26 cellular contexts compared by ENCODE assay signal in the genomic region with DNA sequence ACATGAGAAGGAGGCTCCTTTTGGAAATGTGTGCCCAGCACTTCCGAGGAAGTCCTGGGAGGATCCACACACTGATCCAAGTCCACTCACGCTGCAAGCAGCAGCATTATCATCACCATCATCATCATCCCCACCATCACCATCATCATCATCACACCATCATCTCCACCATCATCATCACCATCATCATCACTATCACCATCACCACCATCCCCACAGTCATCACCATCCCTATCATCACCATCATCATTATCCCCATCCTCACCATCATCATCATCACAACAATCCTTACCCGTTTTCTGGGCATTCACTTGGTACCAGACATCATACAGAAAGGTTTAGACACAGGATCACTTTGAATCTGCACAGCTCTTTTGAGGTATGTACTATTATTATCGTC.
"Had no signal": no experiment of that assay in that cellular context is flagged by ENCODE, and none has a peak within 500 bp of the region (broad histone marks: within the 10 kb centered on the region; RNA-seq: fewer than 3 reads in every experiment).

No MANE protein-coding gene starts in this region.

- H3K4me3 ChIP-seq: adrenal gland, SJCRH30 had no signal

- H3K9me3 ChIP-seq: adrenal gland, SJCRH30, SK-N-SH had no signal

- DNase-seq: activated CD4-positive, alpha-beta memory T cell treated with anti-CD3 and anti-CD28 coated beads, Interleukin-2, amount 10 ng/mL, durations not matched to agents 7 days and 5 days; activated CD4-positive, alpha-beta T cell treated with anti-CD3 and anti-CD28 coated beads, Interleukin-2, amount 10 ng/mL, durations not matched to agents 7 days and 5 days; activated CD4-positive, CD25-positive, alpha-beta regulatory T cell; activated gamma-delta T cell; activated naive CD4-positive, alpha-beta T cell treated with anti-CD3 and anti-CD28 coated beads for 36 hours; activated naive CD8-positive, alpha-beta T cell treated with anti-CD3 and anti-CD28 coated beads, Interleukin-2, amount 10 ng/mL, durations not matched to agents 7 days and 5 days; activated T-cell treated with anti-CD3 and anti-CD28 coated beads for 4 hours; activated T-cell treated with anti-CD3 and anti-CD28 coated beads, Interleukin-2, amount 50 U/mL, for 48 hours; adrenal gland; NCI-H1092; NCI-H1417; NCI-H1930; NCI-H2171; NCI-H2227 treated with DMSO at 0.1 percent for 48 hours; NCI-H446 treated with DMSO at 0.1 percent for 48 hours; NCI-H526 treated with DMSO at 0.1 percent for 48 hours; NK-92 treated with Interleukin-12 subunit alpha and Interleukin-12 subunit beta, amount 100 ng/mL, for 24 hours; Right ventricle myocardium superior; RPMI8226; SJCRH30; SK-N-SH had no signal

- H3K27me3 Mint-ChIP-seq: activated CD4-positive, alpha-beta memory T cell treated with anti-CD3 and anti-CD28 coated beads, Interleukin-2, amount 10 ng/mL, durations not matched to agents 7 days and 5 days; activated CD4-positive, alpha-beta T cell treated with anti-CD3 and anti-CD28 coated beads, Interleukin-2, amount 10 ng/mL, durations not matched to agents 7 days and 5 days; activated naive CD8-positive, alpha-beta T cell treated with anti-CD3 and anti-CD28 coated beads, Interleukin-2, amount 10 ng/mL, durations not matched to agents 7 days and 5 days; activated T-helper 17 cell treated with anti-CD3 and anti-CD28 coated beads, Interleukin-2, amount 50 U/mL, for 72 hours had no signal

- H3K9me3 Mint-ChIP-seq: activated CD4-positive, alpha-beta memory T cell treated with anti-CD3 and anti-CD28 coated beads, Interleukin-2, amount 10 ng/mL, durations not matched to agents 7 days and 5 days; activated CD4-positive, alpha-beta T cell treated with anti-CD3 and anti-CD28 coated beads, Interleukin-2, amount 10 ng/mL, durations not matched to agents 7 days and 5 days; activated naive CD4-positive, alpha-beta T cell treated with anti-CD3 and anti-CD28 coated beads for 36 hours had no signal

- ATAC-seq: Panc1 had no signal

- H3K27ac Mint-ChIP-seq: activated CD4-positive, alpha-beta memory T cell treated with anti-CD3 and anti-CD28 coated beads, Interleukin-2, amount 10 ng/mL, durations not matched to agents 7 days and 5 days; activated CD4-positive, alpha-beta T cell treated with anti-CD3 and anti-CD28 coated beads, Interleukin-2, amount 10 ng/mL, durations not matched to agents 7 days and 5 days; activated naive CD4-positive, alpha-beta T cell treated with anti-CD3 and anti-CD28 coated beads for 36 hours; activated naive CD8-positive, alpha-beta T cell treated with anti-CD3 and anti-CD28 coated beads, Interleukin-2, amount 10 ng/mL, durations not matched to agents 7 days and 5 days; activated T-helper 17 cell treated with anti-CD3 and anti-CD28 coated beads, Interleukin-2, amount 50 U/mL, for 72 hours had no signal

- H3K4me1 Mint-ChIP-seq: activated naive CD8-positive, alpha-beta T cell treated with anti-CD3 and anti-CD28 coated beads, Interleukin-2, amount 10 ng/mL, durations not matched to agents 7 days and 5 days; activated T-helper 17 cell treated with anti-CD3 and anti-CD28 coated beads, Interleukin-2, amount 50 U/mL, for 72 hours; central memory CD8-positive, alpha-beta T cell had no signal

- H3K27ac ChIP-seq: adrenal gland, KMS-11, SJCRH30, VCaP had no signal

- H3K4me3 Mint-ChIP-seq: activated CD4-positive, alpha-beta memory T cell treated with anti-CD3 and anti-CD28 coated beads, Interleukin-2, amount 10 ng/mL, durations not matched to agents 7 days and 5 days; activated CD4-positive, alpha-beta T cell treated with anti-CD3 and anti-CD28 coated beads, Interleukin-2, amount 10 ng/mL, durations not matched to agents 7 days and 5 days; activated naive CD4-positive, alpha-beta T cell treated with anti-CD3 and anti-CD28 coated beads for 36 hours; activated naive CD8-positive, alpha-beta T cell treated with anti-CD3 and anti-CD28 coated beads, Interleukin-2, amount 10 ng/mL, durations not matched to agents 7 days and 5 days; activated T-helper 17 cell treated with anti-CD3 and anti-CD28 coated beads, Interleukin-2, amount 50 U/mL, for 72 hours; central memory CD8-positive, alpha-beta T cell had no signal

- H3K36me3 ChIP-seq: adrenal gland, SJCRH30 had no signal

- H3K36me3 Mint-ChIP-seq: activated naive CD8-positive, alpha-beta T cell treated with anti-CD3 and anti-CD28 coated beads, Interleukin-2, amount 10 ng/mL, durations not matched to agents 7 days and 5 days had no signal

- H3K4me1 ChIP-seq: adrenal gland had no signal
